1 cellular context compared by ENCODE assay signal in the genomic region with DNA sequence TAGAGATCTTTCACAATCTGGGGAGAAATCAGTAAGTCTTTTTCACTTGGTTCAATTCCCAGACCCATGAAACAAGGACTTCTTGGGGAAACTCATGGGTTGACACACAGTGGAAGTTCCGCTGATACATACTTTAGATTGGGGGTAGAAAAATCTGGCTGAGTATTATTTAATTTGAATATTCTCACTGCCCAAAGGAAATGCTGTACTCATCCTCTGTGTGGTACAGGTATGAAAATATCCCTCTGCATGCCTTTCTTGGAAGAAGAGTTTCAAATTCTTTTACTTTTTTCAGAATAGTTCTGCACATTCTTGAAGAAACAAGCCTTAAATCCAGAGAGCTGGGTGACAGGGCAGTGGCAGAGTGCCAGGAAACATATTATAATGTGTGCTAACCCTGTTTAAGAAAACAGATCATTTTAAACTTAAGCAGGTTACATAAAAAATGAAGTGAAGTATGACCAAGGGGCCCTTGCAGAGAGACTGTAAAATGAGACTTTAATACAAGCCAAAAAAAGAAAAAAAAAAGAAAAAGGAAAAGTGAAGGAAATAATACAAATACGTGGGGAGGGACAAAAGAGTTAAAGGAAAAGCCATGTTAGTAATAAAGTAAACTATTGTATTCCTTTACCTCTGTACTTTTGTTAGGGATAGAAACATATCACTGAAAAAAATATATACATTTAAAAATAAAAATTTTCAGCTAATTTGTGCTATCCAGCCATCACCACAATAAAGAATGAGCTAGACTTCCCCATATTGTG.
TF ChIP-seq lines count a peak whose summit lies in the region.

No MANE protein-coding gene starts in this region.

TF ChIP-seq in H1, 55 proteins besides CTCF, POLR2A, EP300 and RAD21:
- TF ChIP-seq EZH2 (IDR thresholded peaks at IDR 0.05; ENCODE audit: low read depth, low read length, severe bottlenecking) (no peak), CBX5 (IDR thresholded peaks at IDR 0.05; ENCODE audit: low read depth, low read length) (no peak), SIRT6 (IDR thresholded peaks at IDR 0.05; ENCODE audit: low read length) (no peak), TAF1 (IDR thresholded peaks at IDR 0.05; ENCODE audit: low read depth, low read length) (no peak), EGR1 (IDR thresholded peaks at IDR 0.05; ENCODE audit: borderline replicate concordance, low read depth, low read length) (no peak), POU5F1 (IDR thresholded peaks at IDR 0.05; ENCODE audit: low read depth, low read length) (no peak), YY1 (IDR thresholded peaks at IDR 0.05; ENCODE audit: low read depth, low read length) (no peak), PHF8 (conservative IDR thresholded peaks at IDR 0.05; ENCODE audit: low read depth, low read length) (no peak), GABPA (IDR thresholded peaks at IDR 0.05; ENCODE audit: borderline replicate concordance, insufficient read depth, low read length) (no peak), CEBPB (IDR thresholded peaks at IDR 0.05; ENCODE audit: low read depth, low read length) (no peak), SP4 (IDR thresholded peaks at IDR 0.05; ENCODE audit: low read length) (no peak), MAX (IDR thresholded peaks at IDR 0.05) (no peak), JUND (IDR thresholded peaks at IDR 0.05; ENCODE audit: low read length) (no peak)
- TF ChIP-seq, protein P1, sequence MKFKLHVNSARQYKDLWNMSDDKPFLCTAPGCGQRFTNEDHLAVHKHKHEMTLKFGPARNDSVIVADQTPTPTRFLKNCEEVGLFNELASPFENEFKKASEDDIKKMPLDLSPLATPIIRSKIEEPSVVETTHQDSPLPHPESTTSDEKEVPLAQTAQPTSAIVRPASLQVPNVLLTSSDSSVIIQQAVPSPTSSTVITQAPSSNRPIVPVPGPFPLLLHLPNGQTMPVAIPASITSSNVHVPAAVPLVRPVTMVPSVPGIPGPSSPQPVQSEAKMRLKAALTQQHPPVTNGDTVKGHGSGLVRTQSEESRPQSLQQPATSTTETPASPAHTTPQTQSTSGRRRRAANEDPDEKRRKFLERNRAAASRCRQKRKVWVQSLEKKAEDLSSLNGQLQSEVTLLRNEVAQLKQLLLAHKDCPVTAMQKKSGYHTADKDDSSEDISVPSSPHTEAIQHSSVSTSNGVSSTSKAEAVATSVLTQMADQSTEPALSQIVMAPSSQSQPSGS (IDR thresholded peaks at IDR 0.05; ENCODE audit: low read length), result no peak
